15 cellular contexts compared by ENCODE assay signal in genomic region chr14:54182419-54183040, GRCh38.
A peak's percentile ranks its signal among the peaks of the same experiment; 100 is the strongest.
DNase-seq lines count a peak whose midpoint lies in the region; ATAC-seq and TF ChIP-seq lines count a peak whose summit lies in the region.
"Had no signal": no experiment of that assay in that cellular context is flagged by ENCODE, and none has a peak within 500 bp of the region (broad histone marks: within the 10 kb centered on the region; RNA-seq: fewer than 3 reads in every experiment).

No MANE protein-coding gene starts in this region.

- H3K4me3 ChIP-seq in epithelial cell of esophagus (ENCODE audit: low read length) = no peak overlapping the region
- H3K4me3 ChIP-seq: right atrium auricular region, suprapubic skin had no signal

- intact Hi-C loops in activated T-helper 1 cell treated with anti-CD3 and anti-CD28 coated beads, Interleukin-12 subunit alpha, Interleukin-12 subunit beta, Interleukin-2, Interleukin-4 antibody, amounts not matched to agents 30 ng/mL and 10 ng/mL and 1 ng/mL, durations not matched to agents 14 hours and 24 hours and 36 hours (cut with micrococcal nuclease) = no loop called here

- H3K4me3 Mint-ChIP-seq in activated T-helper 1 cell treated with anti-CD3 and anti-CD28 coated beads, Interleukin-12 subunit alpha, Interleukin-12 subunit beta, Interleukin-2, Interleukin-4 antibody, amounts not matched to agents 30 ng/mL and 10 ng/mL and 1 ng/mL, durations not matched to agents 14 hours and 24 hours and 36 hours = no peak overlapping the region
- H3K4me3 Mint-ChIP-seq: CD8-positive, alpha-beta memory T cell had no signal

- no peaks in the 10 kb centered on the region for H3K9me3 Mint-ChIP-seq in activated T-helper 1 cell treated with anti-CD3 and anti-CD28 coated beads, Interleukin-12 subunit alpha, Interleukin-12 subunit beta, Interleukin-2, Interleukin-4 antibody, amounts not matched to agents 30 ng/mL and 10 ng/mL and 1 ng/mL, durations not matched to agents 14 hours and 24 hours and 36 hours
- H3K9me3 Mint-ChIP-seq: CD8-positive, alpha-beta memory T cell had no signal

- no peaks in the 10 kb centered on the region for H3K36me3 Mint-ChIP-seq in activated T-helper 1 cell treated with anti-CD3 and anti-CD28 coated beads, Interleukin-12 subunit alpha, Interleukin-12 subunit beta, Interleukin-2, Interleukin-4 antibody, amounts not matched to agents 30 ng/mL and 10 ng/mL and 1 ng/mL, durations not matched to agents 14 hours and 24 hours and 36 hours (ENCODE audit: low read depth)
- H3K36me3 Mint-ChIP-seq: CD8-positive, alpha-beta memory T cell had no signal

- ATAC-seq in GM21367 (IDR thresholded peaks at IDR 0.05; ENCODE audit: unreplicated experiment) (no peak), GM18861 (IDR thresholded peaks at IDR 0.05; ENCODE audit: unreplicated experiment) (no peak)

- no peak for TF ChIP-seq CTCF in epithelial cell of esophagus (IDR thresholded peaks at IDR 0.05; ENCODE audit: insufficient read depth, low read depth, low read length, missing control alignments)

- H3K27ac Mint-ChIP-seq in activated T-helper 1 cell treated with anti-CD3 and anti-CD28 coated beads, Interleukin-12 subunit alpha, Interleukin-12 subunit beta, Interleukin-2, Interleukin-4 antibody, amounts not matched to agents 30 ng/mL and 10 ng/mL and 1 ng/mL, durations not matched to agents 14 hours and 24 hours and 36 hours = no peak overlapping the region
- H3K27ac Mint-ChIP-seq: CD8-positive, alpha-beta memory T cell had no signal

- peaks cover 14% of the 10 kb centered on the region for H3K27me3 Mint-ChIP-seq in activated T-helper 1 cell treated with anti-CD3 and anti-CD28 coated beads, Interleukin-12 subunit alpha, Interleukin-12 subunit beta, Interleukin-2, Interleukin-4 antibody, amounts not matched to agents 30 ng/mL and 10 ng/mL and 1 ng/mL, durations not matched to agents 14 hours and 24 hours and 36 hours (ENCODE audit: insufficient read depth)

- no peaks in the 10 kb centered on the region for H3K4me1 Mint-ChIP-seq in activated T-helper 1 cell treated with anti-CD3 and anti-CD28 coated beads, Interleukin-12 subunit alpha, Interleukin-12 subunit beta, Interleukin-2, Interleukin-4 antibody, amounts not matched to agents 30 ng/mL and 10 ng/mL and 1 ng/mL, durations not matched to agents 14 hours and 24 hours and 36 hours (ENCODE audit: low read depth)
- H3K4me1 Mint-ChIP-seq: CD8-positive, alpha-beta memory T cell had no signal

- peak; percentile 85 for DNase-seq in EH (ENCODE audit: low read depth)
- peak; percentile 84 for DNase-seq in LHCN-M2 (ENCODE audit: low read depth)
- peak; percentile 79 for DNase-seq in epithelial cell of esophagus (ENCODE audit: low read depth)
- DNase-seq in myocyte (ENCODE audit: low read depth) = peak; percentile 37
- no peak for DNase-seq in activated T-helper 1 cell treated with anti-CD3 and anti-CD28 coated beads, Interleukin-12 subunit alpha, Interleukin-12 subunit beta, Interleukin-2, Interleukin-4 antibody, amounts not matched to agents 30 ng/mL and 10 ng/mL and 1 ng/mL, durations not matched to agents 14 hours and 24 hours and 36 hours (ENCODE audit: low spot score)
- DNase-seq in stimulated activated CD4-positive, alpha-beta T cell treated with anti-CD3 and anti-CD28 coated beads, Interleukin-15, amount 100 ng/mL, for 24 hours = no peak
- DNase-seq: CD8-positive, alpha-beta memory T cell; effector CD8-positive, alpha-beta T cell; NCI-H1417 treated with DMSO at 0.1 percent for 48 hours; NCI-H526; Right ventricle myocardium superior had no signal

Comparison
In these comparisons a context has a peak if more than half of its experiments do, and no peak if none do; other contexts are left out.
1. DNase-seq: peak in EH (single experiment), LHCN-M2 (single experiment), epithelial cell of esophagus (single experiment) and myocyte (single experiment); none in activated T-helper 1 cell treated with anti-CD3 and anti-CD28 coated beads, Interleukin-12 subunit alpha, Interleukin-12 subunit beta, Interleukin-2, Interleukin-4 antibody, amounts not matched to agents 30 ng/mL and 10 ng/mL and 1 ng/mL, durations not matched to agents 14 hours and 24 hours and 36 hours (single experiment) and stimulated activated CD4-positive, alpha-beta T cell treated with anti-CD3 and anti-CD28 coated beads, Interleukin-15, amount 100 ng/mL, for 24 hours (single experiment).